ENCODE assay signal across 2 cellular contexts in the genomic region with DNA sequence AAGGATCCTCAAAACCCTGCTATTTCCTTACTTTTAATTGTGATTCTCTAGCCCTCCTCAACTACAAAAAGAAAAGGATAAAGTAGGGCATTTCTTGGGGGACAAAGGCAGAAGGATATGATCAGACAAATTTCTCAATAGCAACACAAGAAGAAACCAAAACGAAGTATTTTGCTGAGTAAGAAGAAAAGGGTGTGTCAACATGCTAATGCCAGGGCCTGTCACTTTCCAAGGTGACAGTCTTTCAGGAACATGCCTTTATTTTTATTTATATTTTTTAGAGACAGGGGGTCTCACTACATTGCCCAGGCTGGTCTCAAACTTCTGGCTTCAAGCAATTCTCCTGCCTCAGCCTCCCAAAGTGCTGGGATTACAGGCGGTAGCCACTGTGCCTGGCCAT.
TF ChIP-seq lines count a peak whose summit lies in the region.

No MANE protein-coding gene starts in this region.

TF ChIP-seq in HEK293, 187 proteins besides CTCF, POLR2A, EP300 and RAD21:
- TF ChIP-seq ZNF121 (tag by site-specific recombination; IDR thresholded peaks at IDR 0.05) (peak; percentile 63; the same call in 1 of the 2 replicates), ZNF521 (tag by site-specific recombination; IDR thresholded peaks at IDR 0.05) (no peak)

TF ChIP-seq in K562, 482 proteins besides CTCF, POLR2A, EP300 and RAD21 (continues in another document):
- TF ChIP-seq SNRNP70 (optimal IDR thresholded peaks at IDR 0.05; ENCODE audit: low read depth, low read length) (no peak), FOS (IDR thresholded peaks at IDR 0.05; ENCODE audit: extremely low read depth, insufficient read length) (no peak), ZNF316 (IDR thresholded peaks at IDR 0.05) (peak; percentile 98), LARP7 (IDR thresholded peaks at IDR 0.05) (no peak), FOXK2 (conservative IDR thresholded peaks at IDR 0.05 in 1 of 2, IDR thresholded peaks at IDR 0.05 in 1 of 2; ENCODE audit: low read depth in 2 of 2) (peak; percentile 25 to 47; a peak in 1 of 4 replicates), MTA3 (IDR thresholded peaks at IDR 0.05; ENCODE audit: borderline replicate concordance) (no peak), HMG20B (CRISPR knock-in tag; IDR thresholded peaks at IDR 0.05) (no peak), MAFF (IDR thresholded peaks at IDR 0.05; ENCODE audit: low read length) (peak; percentile 92), NCOR1 (IDR thresholded peaks at IDR 0.05) (no peak), RBFOX2 (IDR thresholded peaks at IDR 0.05; ENCODE audit: low read depth, low read length) (no peak), KDM1A (IDR thresholded peaks at IDR 0.05) (no peak), ZKSCAN1 (IDR thresholded peaks at IDR 0.05; ENCODE audit: low read depth, low read length) (no peak), SMARCC2 (IDR thresholded peaks at IDR 0.05; ENCODE audit: low read depth) (no peak), TOE1 (IDR thresholded peaks at IDR 0.05; ENCODE audit: borderline replicate concordance) (no peak), TOE1 (CRISPR knock-in tag; IDR thresholded peaks at IDR 0.05; ENCODE audit: borderline replicate concordance, low read depth) (no peak), TARDBP (IDR thresholded peaks at IDR 0.05) (no peak), ZC3H8 (IDR thresholded peaks at IDR 0.05) (no peak), NEUROD1 (IDR thresholded peaks at IDR 0.05; ENCODE audit: borderline replicate concordance, low read depth, low read length, partially characterized antibody) (no peak), CREB1 (IDR thresholded peaks at IDR 0.05) (no peak), CREB1 (CRISPR knock-in tag; IDR thresholded peaks at IDR 0.05) (no peak), NFE2 (IDR thresholded peaks at IDR 0.05; ENCODE audit: low read depth) (peak; percentile 32; the same call in 1 of the 2 replicates), ZC3H11A (IDR thresholded peaks at IDR 0.05; ENCODE audit: low read depth, low read length) (no peak), ZNF717 (CRISPR knock-in tag; IDR thresholded peaks at IDR 0.05) (no peak), SUPT5H (IDR thresholded peaks at IDR 0.05) (no peak), TRIM24 (IDR thresholded peaks at IDR 0.05) (no peak), ZNF57 (CRISPR knock-in tag; IDR thresholded peaks at IDR 0.05) (no peak), CXXC5 (CRISPR knock-in tag; IDR thresholded peaks at IDR 0.05) (no peak), L3MBTL2 (IDR thresholded peaks at IDR 0.05) (no peak), MAFK (IDR thresholded peaks at IDR 0.05; ENCODE audit: low read length) (peak; percentile 88), KLF16 (IDR thresholded peaks at IDR 0.05) (no peak), RBBP5 (IDR thresholded peaks at IDR 0.05; ENCODE audit: borderline replicate concordance, insufficient read depth, low read length, poor library complexity, severe bottlenecking) (no peak), ZNF143 (CRISPR knock-in tag; IDR thresholded peaks at IDR 0.05) (no peak), TEAD4 (IDR thresholded peaks at IDR 0.05; ENCODE audit: low read length) (no peak), TEAD4 (CRISPR knock-in tag; IDR thresholded peaks at IDR 0.05; ENCODE audit: borderline replicate concordance) (no peak), C11orf30 (IDR thresholded peaks at IDR 0.05; ENCODE audit: low read depth) (peak; percentile 94), BRD4 (IDR thresholded peaks at IDR 0.05) (no peak), NFIX (CRISPR knock-in tag; IDR thresholded peaks at IDR 0.05; ENCODE audit: low read depth) (no peak), HDGF (IDR thresholded peaks at IDR 0.05) (no peak), CBX2 (IDR thresholded peaks at IDR 0.05; ENCODE audit: insufficient read depth, low read length, poor library complexity, severe bottlenecking) (no peak), ZNF551 (CRISPR knock-in tag; IDR thresholded peaks at IDR 0.05) (no peak), ERF (CRISPR knock-in tag; IDR thresholded peaks at IDR 0.05) (no peak)
- TF ChIP-seq, protein P1, sequence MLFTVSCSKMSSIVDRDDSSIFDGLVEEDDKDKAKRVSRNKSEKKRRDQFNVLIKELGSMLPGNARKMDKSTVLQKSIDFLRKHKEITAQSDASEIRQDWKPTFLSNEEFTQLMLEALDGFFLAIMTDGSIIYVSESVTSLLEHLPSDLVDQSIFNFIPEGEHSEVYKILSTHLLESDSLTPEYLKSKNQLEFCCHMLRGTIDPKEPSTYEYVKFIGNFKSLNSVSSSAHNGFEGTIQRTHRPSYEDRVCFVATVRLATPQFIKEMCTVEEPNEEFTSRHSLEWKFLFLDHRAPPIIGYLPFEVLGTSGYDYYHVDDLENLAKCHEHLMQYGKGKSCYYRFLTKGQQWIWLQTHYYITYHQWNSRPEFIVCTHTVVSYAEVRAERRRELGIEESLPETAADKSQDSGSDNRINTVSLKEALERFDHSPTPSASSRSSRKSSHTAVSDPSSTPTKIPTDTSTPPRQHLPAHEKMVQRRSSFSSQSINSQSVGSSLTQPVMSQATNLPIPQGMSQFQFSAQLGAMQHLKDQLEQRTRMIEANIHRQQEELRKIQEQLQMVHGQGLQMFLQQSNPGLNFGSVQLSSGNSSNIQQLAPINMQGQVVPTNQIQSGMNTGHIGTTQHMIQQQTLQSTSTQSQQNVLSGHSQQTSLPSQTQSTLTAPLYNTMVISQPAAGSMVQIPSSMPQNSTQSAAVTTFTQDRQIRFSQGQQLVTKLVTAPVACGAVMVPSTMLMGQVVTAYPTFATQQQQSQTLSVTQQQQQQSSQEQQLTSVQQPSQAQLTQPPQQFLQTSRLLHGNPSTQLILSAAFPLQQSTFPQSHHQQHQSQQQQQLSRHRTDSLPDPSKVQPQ (CRISPR knock-in tag; IDR thresholded peaks at IDR 0.05; ENCODE audit: borderline replicate concordance), result no peak
- TF ChIP-seq, protein P2, sequence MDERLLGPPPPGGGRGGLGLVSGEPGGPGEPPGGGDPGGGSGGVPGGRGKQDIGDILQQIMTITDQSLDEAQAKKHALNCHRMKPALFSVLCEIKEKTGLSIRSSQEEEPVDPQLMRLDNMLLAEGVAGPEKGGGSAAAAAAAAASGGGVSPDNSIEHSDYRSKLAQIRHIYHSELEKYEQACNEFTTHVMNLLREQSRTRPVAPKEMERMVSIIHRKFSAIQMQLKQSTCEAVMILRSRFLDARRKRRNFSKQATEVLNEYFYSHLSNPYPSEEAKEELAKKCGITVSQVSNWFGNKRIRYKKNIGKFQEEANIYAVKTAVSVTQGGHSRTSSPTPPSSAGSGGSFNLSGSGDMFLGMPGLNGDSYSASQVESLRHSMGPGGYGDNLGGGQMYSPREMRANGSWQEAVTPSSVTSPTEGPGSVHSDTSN (CRISPR knock-in tag; IDR thresholded peaks at IDR 0.05; ENCODE audit: low read depth), result no peak
- TF ChIP-seq, protein P2 (tag; conservative IDR thresholded peaks at IDR 0.05; ENCODE audit: low read depth), result no peak
- TF ChIP-seq, protein P3, sequence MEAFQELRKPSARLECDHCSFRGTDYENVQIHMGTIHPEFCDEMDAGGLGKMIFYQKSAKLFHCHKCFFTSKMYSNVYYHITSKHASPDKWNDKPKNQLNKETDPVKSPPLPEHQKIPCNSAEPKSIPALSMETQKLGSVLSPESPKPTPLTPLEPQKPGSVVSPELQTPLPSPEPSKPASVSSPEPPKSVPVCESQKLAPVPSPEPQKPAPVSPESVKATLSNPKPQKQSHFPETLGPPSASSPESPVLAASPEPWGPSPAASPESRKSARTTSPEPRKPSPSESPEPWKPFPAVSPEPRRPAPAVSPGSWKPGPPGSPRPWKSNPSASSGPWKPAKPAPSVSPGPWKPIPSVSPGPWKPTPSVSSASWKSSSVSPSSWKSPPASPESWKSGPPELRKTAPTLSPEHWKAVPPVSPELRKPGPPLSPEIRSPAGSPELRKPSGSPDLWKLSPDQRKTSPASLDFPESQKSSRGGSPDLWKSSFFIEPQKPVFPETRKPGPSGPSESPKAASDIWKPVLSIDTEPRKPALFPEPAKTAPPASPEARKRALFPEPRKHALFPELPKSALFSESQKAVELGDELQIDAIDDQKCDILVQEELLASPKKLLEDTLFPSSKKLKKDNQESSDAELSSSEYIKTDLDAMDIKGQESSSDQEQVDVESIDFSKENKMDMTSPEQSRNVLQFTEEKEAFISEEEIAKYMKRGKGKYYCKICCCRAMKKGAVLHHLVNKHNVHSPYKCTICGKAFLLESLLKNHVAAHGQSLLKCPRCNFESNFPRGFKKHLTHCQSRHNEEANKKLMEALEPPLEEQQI (IDR thresholded peaks at IDR 0.05), result no peak
- TF ChIP-seq, protein P4, sequence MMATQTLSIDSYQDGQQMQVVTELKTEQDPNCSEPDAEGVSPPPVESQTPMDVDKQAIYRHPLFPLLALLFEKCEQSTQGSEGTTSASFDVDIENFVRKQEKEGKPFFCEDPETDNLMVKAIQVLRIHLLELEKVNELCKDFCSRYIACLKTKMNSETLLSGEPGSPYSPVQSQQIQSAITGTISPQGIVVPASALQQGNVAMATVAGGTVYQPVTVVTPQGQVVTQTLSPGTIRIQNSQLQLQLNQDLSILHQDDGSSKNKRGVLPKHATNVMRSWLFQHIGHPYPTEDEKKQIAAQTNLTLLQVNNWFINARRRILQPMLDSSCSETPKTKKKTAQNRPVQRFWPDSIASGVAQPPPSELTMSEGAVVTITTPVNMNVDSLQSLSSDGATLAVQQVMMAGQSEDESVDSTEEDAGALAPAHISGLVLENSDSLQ (IDR thresholded peaks at IDR 0.05), result peak; percentile 60
- TF ChIP-seq, protein P5, sequence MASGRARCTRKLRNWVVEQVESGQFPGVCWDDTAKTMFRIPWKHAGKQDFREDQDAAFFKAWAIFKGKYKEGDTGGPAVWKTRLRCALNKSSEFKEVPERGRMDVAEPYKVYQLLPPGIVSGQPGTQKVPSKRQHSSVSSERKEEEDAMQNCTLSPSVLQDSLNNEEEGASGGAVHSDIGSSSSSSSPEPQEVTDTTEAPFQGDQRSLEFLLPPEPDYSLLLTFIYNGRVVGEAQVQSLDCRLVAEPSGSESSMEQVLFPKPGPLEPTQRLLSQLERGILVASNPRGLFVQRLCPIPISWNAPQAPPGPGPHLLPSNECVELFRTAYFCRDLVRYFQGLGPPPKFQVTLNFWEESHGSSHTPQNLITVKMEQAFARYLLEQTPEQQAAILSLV (tag; IDR thresholded peaks at IDR 0.05), result no peak
- TF ChIP-seq, protein P6, sequence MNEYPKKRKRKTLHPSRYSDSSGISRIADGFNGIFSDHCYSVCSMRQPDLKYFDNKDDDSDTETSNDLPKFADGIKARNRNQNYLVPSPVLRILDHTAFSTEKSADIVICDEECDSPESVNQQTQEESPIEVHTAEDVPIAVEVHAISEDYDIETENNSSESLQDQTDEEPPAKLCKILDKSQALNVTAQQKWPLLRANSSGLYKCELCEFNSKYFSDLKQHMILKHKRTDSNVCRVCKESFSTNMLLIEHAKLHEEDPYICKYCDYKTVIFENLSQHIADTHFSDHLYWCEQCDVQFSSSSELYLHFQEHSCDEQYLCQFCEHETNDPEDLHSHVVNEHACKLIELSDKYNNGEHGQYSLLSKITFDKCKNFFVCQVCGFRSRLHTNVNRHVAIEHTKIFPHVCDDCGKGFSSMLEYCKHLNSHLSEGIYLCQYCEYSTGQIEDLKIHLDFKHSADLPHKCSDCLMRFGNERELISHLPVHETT (CRISPR knock-in tag; conservative IDR thresholded peaks at IDR 0.05 in 1 of 2, IDR thresholded peaks at IDR 0.05 in 1 of 2), result no peak
- TF ChIP-seq, protein P7, sequence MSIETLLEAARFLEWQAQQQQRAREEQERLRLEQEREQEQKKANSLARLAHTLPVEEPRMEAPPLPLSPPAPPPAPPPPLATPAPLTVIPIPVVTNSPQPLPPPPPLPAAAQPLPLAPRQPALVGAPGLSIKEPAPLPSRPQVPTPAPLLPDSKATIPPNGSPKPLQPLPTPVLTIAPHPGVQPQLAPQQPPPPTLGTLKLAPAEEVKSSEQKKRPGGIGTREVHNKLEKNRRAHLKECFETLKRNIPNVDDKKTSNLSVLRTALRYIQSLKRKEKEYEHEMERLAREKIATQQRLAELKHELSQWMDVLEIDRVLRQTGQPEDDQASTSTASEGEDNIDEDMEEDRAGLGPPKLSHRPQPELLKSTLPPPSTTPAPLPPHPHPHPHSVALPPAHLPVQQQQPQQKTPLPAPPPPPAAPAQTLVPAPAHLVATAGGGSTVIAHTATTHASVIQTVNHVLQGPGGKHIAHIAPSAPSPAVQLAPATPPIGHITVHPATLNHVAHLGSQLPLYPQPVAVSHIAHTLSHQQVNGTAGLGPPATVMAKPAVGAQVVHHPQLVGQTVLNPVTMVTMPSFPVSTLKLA (conservative IDR thresholded peaks at IDR 0.05), result 0 out of 4 replicates have a peak, but pooled peaks of 1 of the 2 experiments have one; percentile 16
- TF ChIP-seq, protein P8, sequence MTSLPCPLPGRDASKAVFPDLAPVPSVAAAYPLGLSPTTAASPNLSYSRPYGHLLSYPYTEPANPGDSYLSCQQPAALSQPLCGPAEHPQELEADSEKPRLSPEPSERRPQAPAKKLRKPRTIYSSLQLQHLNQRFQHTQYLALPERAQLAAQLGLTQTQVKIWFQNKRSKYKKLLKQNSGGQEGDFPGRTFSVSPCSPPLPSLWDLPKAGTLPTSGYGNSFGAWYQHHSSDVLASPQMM (CRISPR knock-in tag; IDR thresholded peaks at IDR 0.05), result no peak
- TF ChIP-seq, protein P9, sequence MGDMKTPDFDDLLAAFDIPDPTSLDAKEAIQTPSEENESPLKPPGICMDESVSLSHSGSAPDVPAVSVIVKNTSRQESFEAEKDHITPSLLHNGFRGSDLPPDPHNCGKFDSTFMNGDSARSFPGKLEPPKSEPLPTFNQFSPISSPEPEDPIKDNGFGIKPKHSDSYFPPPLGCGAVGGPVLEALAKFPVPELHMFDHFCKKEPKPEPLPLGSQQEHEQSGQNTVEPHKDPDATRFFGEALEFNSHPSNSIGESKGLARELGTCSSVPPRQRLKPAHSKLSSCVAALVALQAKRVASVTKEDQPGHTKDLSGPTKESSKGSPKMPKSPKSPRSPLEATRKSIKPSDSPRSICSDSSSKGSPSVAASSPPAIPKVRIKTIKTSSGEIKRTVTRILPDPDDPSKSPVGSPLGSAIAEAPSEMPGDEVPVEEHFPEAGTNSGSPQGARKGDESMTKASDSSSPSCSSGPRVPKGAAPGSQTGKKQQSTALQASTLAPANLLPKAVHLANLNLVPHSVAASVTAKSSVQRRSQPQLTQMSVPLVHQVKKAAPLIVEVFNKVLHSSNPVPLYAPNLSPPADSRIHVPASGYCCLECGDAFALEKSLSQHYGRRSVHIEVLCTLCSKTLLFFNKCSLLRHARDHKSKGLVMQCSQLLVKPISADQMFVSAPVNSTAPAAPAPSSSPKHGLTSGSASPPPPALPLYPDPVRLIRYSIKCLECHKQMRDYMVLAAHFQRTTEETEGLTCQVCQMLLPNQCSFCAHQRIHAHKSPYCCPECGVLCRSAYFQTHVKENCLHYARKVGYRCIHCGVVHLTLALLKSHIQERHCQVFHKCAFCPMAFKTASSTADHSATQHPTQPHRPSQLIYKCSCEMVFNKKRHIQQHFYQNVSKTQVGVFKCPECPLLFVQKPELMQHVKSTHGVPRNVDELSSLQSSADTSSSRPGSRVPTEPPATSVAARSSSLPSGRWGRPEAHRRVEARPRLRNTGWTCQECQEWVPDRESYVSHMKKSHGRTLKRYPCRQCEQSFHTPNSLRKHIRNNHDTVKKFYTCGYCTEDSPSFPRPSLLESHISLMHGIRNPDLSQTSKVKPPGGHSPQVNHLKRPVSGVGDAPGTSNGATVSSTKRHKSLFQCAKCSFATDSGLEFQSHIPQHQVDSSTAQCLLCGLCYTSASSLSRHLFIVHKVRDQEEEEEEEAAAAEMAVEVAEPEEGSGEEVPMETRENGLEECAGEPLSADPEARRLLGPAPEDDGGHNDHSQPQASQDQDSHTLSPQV (IDR thresholded peaks at IDR 0.05), result no peak
